ENCODE assay signal across 14 cellular contexts in genomic region chr1:87953109-87953508, GRCh38.
"Had no signal": no experiment of that assay in that cellular context is flagged by ENCODE, and none has a peak within 500 bp of the region (broad histone marks: within the 10 kb centered on the region; RNA-seq: fewer than 3 reads in every experiment).

No MANE protein-coding gene starts in this region.

- H3K27ac ChIP-seq: ascending aorta, body of pancreas, KMS-11, PC-9, SK-N-MC, WERI-Rb-1 had no signal

- H2AFZ ChIP-seq: PC-9 had no signal

- H3K27me3 ChIP-seq: ascending aorta, body of pancreas had no signal

- H3K27ac Mint-ChIP-seq: activated CD8-positive, alpha-beta T cell treated with anti-CD3 and anti-CD28 coated beads for 36 hours; activated naive CD8-positive, alpha-beta T cell treated with anti-CD3 and anti-CD28 coated beads for 36 hours; activated T-cell treated with anti-CD3 and anti-CD28 coated beads, Interleukin-2, amount 50 U/mL, for 72 hours; activated T-helper 17 cell treated with anti-CD3 and anti-CD28 coated beads, Interleukin-2, amount 50 U/mL, for 72 hours had no signal

- H3K4me2 ChIP-seq: KMS-11, PC-9 had no signal

- H3K9ac ChIP-seq: KMS-11 had no signal

- H3K4me3 ChIP-seq: ascending aorta, body of pancreas, PC-9, SK-N-MC had no signal

- H3K4me1 ChIP-seq: body of pancreas had no signal

- H3K36me3 ChIP-seq: ascending aorta, WERI-Rb-1 had no signal

- H3K9me3 Mint-ChIP-seq: activated CD8-positive, alpha-beta T cell treated with anti-CD3 and anti-CD28 coated beads for 36 hours; activated naive CD8-positive, alpha-beta T cell treated with anti-CD3 and anti-CD28 coated beads for 36 hours; activated T-cell treated with anti-CD3 and anti-CD28 coated beads, Interleukin-2, amount 50 U/mL, for 72 hours; activated T-helper 17 cell treated with anti-CD3 and anti-CD28 coated beads, Interleukin-2, amount 50 U/mL, for 72 hours had no signal

- DNase-seq: cerebellar nuclear complex, NCI-H524 treated with DMSO at 0.1 percent for 48 hours had no signal

- H3K9me3 ChIP-seq: ascending aorta, body of pancreas had no signal

- FAIRE-seq: bronchial epithelial cell, RCC 7860 had no signal

- H3K36me3 Mint-ChIP-seq: activated naive CD8-positive, alpha-beta T cell treated with anti-CD3 and anti-CD28 coated beads for 36 hours had no signal

- H3K4me3 Mint-ChIP-seq: activated CD8-positive, alpha-beta T cell treated with anti-CD3 and anti-CD28 coated beads for 36 hours; activated naive CD8-positive, alpha-beta T cell treated with anti-CD3 and anti-CD28 coated beads for 36 hours; activated T-cell treated with anti-CD3 and anti-CD28 coated beads, Interleukin-2, amount 50 U/mL, for 72 hours; activated T-helper 17 cell treated with anti-CD3 and anti-CD28 coated beads, Interleukin-2, amount 50 U/mL, for 72 hours had no signal

- H3K4me1 Mint-ChIP-seq: activated naive CD8-positive, alpha-beta T cell treated with anti-CD3 and anti-CD28 coated beads for 36 hours; activated T-helper 17 cell treated with anti-CD3 and anti-CD28 coated beads, Interleukin-2, amount 50 U/mL, for 72 hours had no signal
